9 cellular contexts compared by ENCODE assay signal in the genomic region with DNA sequence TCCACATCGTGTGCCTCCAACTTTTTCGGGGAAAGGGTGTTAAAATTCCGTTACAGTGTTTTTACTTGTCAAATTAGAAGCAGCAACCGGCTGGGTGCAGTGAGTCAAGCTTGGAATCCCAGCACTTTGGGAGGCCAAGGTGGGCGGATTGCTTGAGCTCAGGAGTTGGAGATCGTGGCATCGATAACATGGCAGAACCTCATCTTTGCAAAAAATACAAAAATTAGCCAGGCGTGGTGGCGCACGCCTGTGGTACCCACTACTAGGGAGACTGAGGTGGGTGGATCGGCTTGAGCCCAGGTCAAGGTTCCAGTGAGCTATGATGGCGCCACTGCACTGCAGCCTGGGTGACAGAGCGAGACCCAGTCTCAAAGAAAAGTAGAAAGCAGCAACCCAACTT. TPM values are rescaled to one million over a fixed set of nuclear protein-coding genes. Genes with fewer than 3 reads are reported as not detected.
DNase-seq lines count a peak whose midpoint lies in the region; ATAC-seq and TF ChIP-seq lines count a peak whose summit lies in the region.
"Had no signal": no experiment of that assay in that cellular context is flagged by ENCODE, and none has a peak within 500 bp of the region (broad histone marks: within the 10 kb centered on the region; RNA-seq: fewer than 3 reads in every experiment).

No MANE protein-coding gene starts in this region.

- peak overlapping the region; percentile 87 for H3K27ac ChIP-seq in RWPE1
- H3K27ac ChIP-seq in esophagus (ENCODE audit: low read depth in 2 of 2, low read length in 1 of 2): peak overlapping the region in 1 of 2 donors; percentile 92
- H3K27ac ChIP-seq in ovary: peak overlapping the region in 1 of 2 donors; percentile 24

- WGBS in esophagus, 2 donors: 59 to 63% methylated on average over 13 of the region's 13 CpGs
- 54 to 62% (median 55%) methylated on average over 13 of the region's 13 CpGs for WGBS in ovary, 3 donors

- DNase-seq in Caco-2: no peak
- DNase-seq in RWPE1 (ENCODE audit: low spot score): no peak
- no peak for DNase-seq in ovary
- DNase-seq in globus pallidus (ENCODE audit: low spot score): no peak
- DNase-seq in activated gamma-delta T cell (lab: John Stamatoyannopoulos, UW): no peak
- DNase-seq in activated CD8-positive, alpha-beta memory T cell treated with anti-CD3 and anti-CD28 coated beads, Interleukin-2, amount 50 U/mL, for 48 hours: no peak
- DNase-seq: NCI-H524 had no signal

- peaks cover 6% of the 10 kb centered on the region for H3K4me1 Mint-ChIP-seq in Caco-2 (ENCODE audit: low read depth, unreplicated experiment)

- peak overlapping the region; percentile 89 for H3K4me3 Mint-ChIP-seq in Caco-2 (ENCODE audit: unreplicated experiment)

- no peaks in the 10 kb centered on the region for H3K9me3 Mint-ChIP-seq in Caco-2 (ENCODE audit: unreplicated experiment)

- no TSS peak for BruUV-seq in Caco-2 (replicated peaks; lab: Mats Ljungman, UMichigan)

- H3K4me3 ChIP-seq in Caco-2 (ENCODE audit: low read depth, low read length): peak overlapping the region; percentile 67
- H3K4me3 ChIP-seq in esophagus (ENCODE audit: low read depth in 1 of 2, low read length in 2 of 2): peak overlapping the region; percentile 80 to 83
- H3K4me3 ChIP-seq in ovary: peak overlapping the region; percentile 79

- CTCF ChIA-PET in Caco-2 (lab: Charles Lee): no interaction called here
- CTCF ChIA-PET in RWPE1 (lab: Yijun Ruan, JAX): interaction anchor here (0.6 kb wide), 1 partner anchor 57 kb away, joined by 5 read pairs; no protein-coding TSS in a partner anchor

- H3K36me3 Mint-ChIP-seq in Caco-2 (ENCODE audit: insufficient read depth, unreplicated experiment): peaks cover 67% of the 10 kb centered on the region

- TF ChIP-seq CTCF in Caco-2 (IDR thresholded peaks at IDR 0.05; ENCODE audit: insufficient read depth in 1 of 2, low read depth in 1 of 2, low read length in 1 of 2, severe bottlenecking in 1 of 2, unreplicated experiment in 1 of 2) (no peak), RWPE1 (conservative IDR thresholded peaks at IDR 0.05; ENCODE audit: low read depth) (no peak), ovary (IDR thresholded peaks at IDR 0.05) (no peak)

- no peak for ATAC-seq in GM19351 (IDR thresholded peaks at IDR 0.05; ENCODE audit: unreplicated experiment)

- H3K36me3 ChIP-seq in Caco-2 (ENCODE audit: control insufficient read depth, insufficient read depth, low read length) (peaks cover 6% of the 10 kb centered on the region; the same call in 1 of the 2 replicates), esophagus (ENCODE audit: control insufficient read depth in 2 of 2, insufficient read depth in 2 of 2, low read length in 1 of 2) (peaks cover 4 to 39% of the 10 kb centered on the region in 2 donors), ovary (no peaks in the 10 kb centered on the region)

- H3K27ac Mint-ChIP-seq in Caco-2 (ENCODE audit: unreplicated experiment): peak overlapping the region; percentile 97

- H3K9me3 ChIP-seq in Caco-2: no peaks in the 10 kb centered on the region
- no peaks in the 10 kb centered on the region for H3K9me3 ChIP-seq in esophagus (ENCODE audit: control insufficient read depth in 2 of 2, insufficient read depth in 1 of 2, low read depth in 1 of 2, low read length in 1 of 2)
- no peaks in the 10 kb centered on the region for H3K9me3 ChIP-seq in ovary

- TF ChIP-seq POLR2A in ovary (IDR thresholded peaks at IDR 0.05): no peak

- no peaks in the 10 kb centered on the region for H3K27me3 ChIP-seq in Caco-2 (replicated peaks; ENCODE audit: control insufficient read depth, insufficient read depth, low read length)
- no peaks in the 10 kb centered on the region for H3K27me3 ChIP-seq in esophagus (ENCODE audit: control insufficient read depth in 1 of 2, insufficient read depth in 2 of 2, low read length in 2 of 2)
- no peaks in the 10 kb centered on the region for H3K27me3 ChIP-seq in ovary

- TF ChIP-seq EP300 in ovary (IDR thresholded peaks at IDR 0.05): no peak

- no peaks in the 10 kb centered on the region for H3K27me3 Mint-ChIP-seq in Caco-2 (ENCODE audit: insufficient read depth, unreplicated experiment)

- H3K4me1 ChIP-seq in Caco-2: peaks cover 13% of the 10 kb centered on the region
- H3K4me1 ChIP-seq in esophagus (ENCODE audit: control insufficient read depth in 2 of 2, insufficient read depth in 2 of 2, low read length in 1 of 2): peaks cover 0 to 8% of the 10 kb centered on the region in 2 donors
- peaks cover 15% of the 10 kb centered on the region for H3K4me1 ChIP-seq in ovary (ENCODE audit: insufficient read depth)

- intact Hi-C loops in Caco-2 (cut with micrococcal nuclease; ENCODE audit: unreplicated experiment) (loop anchor here (2.0 kb wide), 1 partner anchor 56 kb away; a partner anchor contains a TSS), ovary (cut with DNase I) (loop anchor here in 1 of 4 donors (5.0 kb wide), 1 partner anchor 54 kb away; a partner anchor contains a TSS)

- POLR2A ChIA-PET in Caco-2 (lab: Charles Lee): interaction anchor here (2.5 kb wide), 1 partner anchor 55 kb away, joined by 9 read pairs; a partner anchor contains a TSS
- POLR2A ChIA-PET in RWPE1 (lab: Yijun Ruan, JAX; ENCODE audit: low non-redundant PET): interaction anchor here (0.5 to 0.7 kb wide), 2 partner anchors 55 to 1088 kb away, joined by 3 read pairs; a partner anchor contains a TSS

RNA-seq across cellular contexts. Expression of a gene that starts 1.1 kb away (rescaled TPM):
- total RNA-seq in Caco-2 (2022) (37.9 and 41.3 TPM in 2 replicates), ovary (10 to 100 TPM; 20.6 to 37.9 (median 30.2) TPM)
- polyA plus RNA-seq in esophagus (10 to 100 TPM; 15.5 to 20.6 TPM), ovary (10 to 100 TPM; 17.6 to 39.7 TPM)

RNA-seq across cellular contexts. Expression of a gene that starts 31.1 kb away (rescaled TPM):
- total RNA-seq in Caco-2 (2022): 66.1 and 78.6 TPM in 2 replicates
- polyA plus RNA-seq in esophagus: 10 to 100 TPM; 15.2 to 20.1 TPM
- total RNA-seq in ovary: 10 to 100 TPM in 6 of 7 donors, 1 to 10 TPM in 1; 8.9 to 52.6 (median 47.9) TPM
- 10 to 100 TPM in 1 of 2 donors, 1 to 10 TPM in 1; 5.9 to 26.3 TPM for polyA plus RNA-seq in ovary

RNA-seq across cellular contexts. Expression of a gene that starts 54.7 kb away (rescaled TPM):
- total RNA-seq in Caco-2 (2022) (11.4 and 11.6 TPM in 2 replicates), ovary (10 to 100 TPM; 10.3 to 13.2 (median 11.6) TPM)
- polyA plus RNA-seq in esophagus (1 to 10 TPM; 5.0 to 5.5 TPM), ovary (1 to 10 TPM; 3.0 to 7.3 TPM)
